ENCODE assay signal across 23 cellular contexts in genomic region chr1:247172956-247173355, GRCh38. TPM values are rescaled to one million over a fixed set of nuclear protein-coding genes. Genes with fewer than 3 reads are reported as not detected.
A peak's percentile ranks its signal among the peaks of the same experiment; 100 is the strongest.
DNase-seq lines count a peak whose midpoint lies in the region; ATAC-seq, FAIRE-seq and TF ChIP-seq lines count a peak whose summit lies in the region.
"Had no signal": no experiment of that assay in that cellular context is flagged by ENCODE, and none has a peak within 500 bp of the region (broad histone marks: within the 10 kb centered on the region; RNA-seq: fewer than 3 reads in every experiment).

No MANE protein-coding gene starts in this region.

- H3K9me3 Mint-ChIP-seq in neural crest cell = peaks cover 3% of the 10 kb centered on the region

- peaks cover 16% of the 10 kb centered on the region for H3K36me3 Mint-ChIP-seq in neural crest cell (ENCODE audit: low read depth)

- no peaks in the 10 kb centered on the region for H3K36me3 ChIP-seq in bronchial epithelial cell (ENCODE audit: control insufficient read depth, insufficient read depth, low read length)
- H3K36me3 ChIP-seq: SJSA1, transverse colon had no signal

- no peak for FAIRE-seq in bronchial epithelial cell (lab: Jason Lieb, UNC)

- no peaks in the 10 kb centered on the region for H3K27me3 Mint-ChIP-seq in neural crest cell (ENCODE audit: low read depth)
- H3K27me3 Mint-ChIP-seq: stimulated activated naive CD8-positive, alpha-beta T cell treated with anti-CD3 and anti-CD28 coated beads, Interleukin-15, amount 100 ng/mL, for 72 hours had no signal

- TF ChIP-seq CTCF in bronchial epithelial cell (IDR thresholded peaks at IDR 0.05; ENCODE audit: insufficient read depth, low read length, severe bottlenecking) (no peak), neural crest cell (conservative IDR thresholded peaks at IDR 0.05) (no peak)

- ATAC-seq in HG02938 (IDR thresholded peaks at IDR 0.05; ENCODE audit: unreplicated experiment) (no peak), GM18861 (IDR thresholded peaks at IDR 0.05; ENCODE audit: unreplicated experiment) (no peak)
- ATAC-seq: activated T-cell treated with anti-CD3 and anti-CD28 coated beads, Interleukin-2, amount 50 U/mL, for 72 hours; left lobe of liver; stimulated activated naive CD8-positive, alpha-beta T cell treated with anti-CD3 and anti-CD28 coated beads, Interleukin-15, amount 100 ng/mL, for 72 hours had no signal

- peak; percentile 84 for DNase-seq in GF-D8 (lab: John Stamatoyannopoulos, UW)
- DNase-seq in NOMO-1 treated with dmso at 0.1 percent for 144 hours (lab: John Stamatoyannopoulos, UW; ENCODE audit: unreplicated experiment) = peak; percentile 50
- DNase-seq in bronchial epithelial cell (ENCODE audit: low read depth) = peak; percentile 50
- no peak for DNase-seq in neural crest cell (ENCODE audit: low read depth, low spot score)
- no peak for DNase-seq in NCI-H1694 (lab: John Stamatoyannopoulos, UW)
- DNase-seq in kidney tubule cell (ENCODE audit: low spot score) = no peak
- DNase-seq: activated naive CD4-positive, alpha-beta T cell treated with anti-CD3 and anti-CD28 coated beads, Interleukin-2, amount 50 U/mL, for 16 hours; activated T-cell treated with anti-CD3 and anti-CD28 coated beads, Interleukin-2, amount 50 U/mL, for 72 hours; anterior cingulate cortex; esophagus squamous epithelium; midbrain; MM.1S; NCI-H187 treated with DMSO at 0.1 percent for 48 hours; NCI-H2227 treated with DMSO at 0.1 percent for 48 hours; NCI-H774; stimulated activated naive CD8-positive, alpha-beta T cell treated with anti-CD3 and anti-CD28 coated beads, Interleukin-15, amount 100 ng/mL, for 72 hours; transverse colon had no signal

- H3K4me3 Mint-ChIP-seq in neural crest cell = peak overlapping the region; percentile 82
- H3K4me3 Mint-ChIP-seq: activated T-cell treated with anti-CD3 and anti-CD28 coated beads, Interleukin-2, amount 50 U/mL, for 72 hours; stimulated activated naive CD8-positive, alpha-beta T cell treated with anti-CD3 and anti-CD28 coated beads, Interleukin-15, amount 100 ng/mL, for 72 hours had no signal

- H3K27ac Mint-ChIP-seq in neural crest cell (ENCODE audit: unreplicated experiment) = no peak overlapping the region
- H3K27ac Mint-ChIP-seq: activated T-cell treated with anti-CD3 and anti-CD28 coated beads, Interleukin-2, amount 50 U/mL, for 72 hours; stimulated activated naive CD8-positive, alpha-beta T cell treated with anti-CD3 and anti-CD28 coated beads, Interleukin-15, amount 100 ng/mL, for 72 hours had no signal

- no peak overlapping the region for H3K4me3 ChIP-seq in bronchial epithelial cell (ENCODE audit: low read depth, low read length)
- H3K4me3 ChIP-seq: esophagus squamous epithelium, HAP-1, SJSA1, skin epidermis, transverse colon had no signal

- peaks cover 3% of the 10 kb centered on the region for H3K4me1 Mint-ChIP-seq in neural crest cell

- H3K27me3 ChIP-seq in bronchial epithelial cell (ENCODE audit: control insufficient read depth, insufficient read depth, low read length) = no peaks in the 10 kb centered on the region
- H3K27me3 ChIP-seq: esophagus squamous epithelium, SJSA1, transverse colon had no signal

RNA-seq across cellular contexts. Expression of gene ZNF124, which starts 1.1 kb away (rescaled TPM):
- total RNA-seq in bronchial epithelial cell = 11.3 and 21.1 TPM in 2 replicates
- 87.0 and 90.2 TPM in 2 replicates for total RNA-seq in neural crest cell

Comparison
In these comparisons a context has a peak if more than half of its experiments do, and no peak if none do; other contexts are left out.
1. DNase-seq: peak in GF-D8 (single experiment), NOMO-1 treated with dmso at 0.1 percent for 144 hours (single experiment) and bronchial epithelial cell (single experiment); none in neural crest cell (single experiment), NCI-H1694 (single experiment) and kidney tubule cell (single experiment).